Comparison of ENCODE assay signal across 8 cellular contexts in the genomic region with DNA sequence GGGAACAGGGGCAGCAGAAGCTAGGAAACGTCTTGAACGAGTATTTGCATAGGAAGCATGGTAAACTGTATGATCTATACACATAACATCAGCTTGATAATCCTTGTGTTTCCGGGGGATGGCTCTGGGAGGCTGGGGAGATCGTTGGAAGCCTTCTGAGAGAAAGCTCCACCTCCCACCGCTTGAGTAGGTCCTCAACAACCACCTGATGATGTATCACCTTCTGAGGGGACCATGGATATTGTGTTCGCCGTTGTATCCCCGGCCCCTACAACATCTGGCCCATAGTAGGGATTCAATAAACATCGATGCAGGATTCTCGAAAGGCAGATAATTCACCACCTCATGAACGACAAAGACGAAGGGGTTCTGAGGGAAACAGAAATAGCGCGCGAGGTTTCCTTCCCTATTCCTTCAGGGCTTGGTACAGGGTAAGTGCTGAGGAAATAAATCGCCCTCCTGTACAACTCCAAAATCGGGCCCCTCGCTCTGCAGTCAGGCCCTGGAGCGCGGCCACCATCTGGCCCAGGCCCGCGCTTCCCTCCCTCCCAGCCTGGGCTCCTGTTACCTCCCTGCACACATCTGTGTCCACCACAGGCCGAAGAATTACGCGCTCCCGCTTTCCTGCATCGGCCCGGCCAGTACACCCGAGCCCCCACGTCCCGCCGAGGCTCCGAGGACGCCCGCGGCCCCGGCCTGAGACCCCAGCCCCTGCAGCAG.
DNase-seq lines count a peak whose midpoint lies in the region; ATAC-seq, FAIRE-seq and TF ChIP-seq lines count a peak whose summit lies in the region.
"Not testable (repeated sequence)": the region's sequence is repeated elsewhere in the genome, so short reads cannot be mapped to it uniquely, and the experiment has no call there.

No MANE protein-coding gene starts in this region.

- ATAC-seq in HG02588 (IDR thresholded peaks at IDR 0.05; ENCODE audit: unreplicated experiment) = peak; percentile 29
- ATAC-seq in HG03439 (IDR thresholded peaks at IDR 0.05; ENCODE audit: unreplicated experiment) = peak; percentile 36
- peak; percentile 71 for ATAC-seq in WTC11
- peak; percentile 51 to 68 for ATAC-seq in gastrocnemius medialis

- H3K4me3 ChIP-seq in AG04450 (ENCODE audit: low read depth, low read length) (peak overlapping the region; percentile 54), brain microvascular endothelial cell (ENCODE audit: low read depth, low read length) (peak overlapping the region; percentile 39), iPS-18c (ENCODE audit: insufficient read depth, low read depth, low read length) (peak overlapping the region; percentile 16; the same call in 1 of the 2 replicates), gastrocnemius medialis (peak overlapping the region in 3 of 4 donors; percentile 35 to 38 (median 36))

- not testable (repeated sequence) for TF ChIP-seq CTCF in AG04450 (IDR thresholded peaks at IDR 0.05; ENCODE audit: low read depth, low read length); WTC11 (IDR thresholded peaks at IDR 0.05); brain microvascular endothelial cell (IDR thresholded peaks at IDR 0.05; ENCODE audit: low read depth, low read length, missing control alignments); gastrocnemius medialis (IDR thresholded peaks at IDR 0.05 in 4 of 5, conservative IDR thresholded peaks at IDR 0.05 in 1 of 5)

- H3K36me3 ChIP-seq in brain microvascular endothelial cell (replicated peaks); gastrocnemius medialis: not testable (repeated sequence)

- FAIRE-seq in GM19239 (lab: Jason Lieb, UNC) = peak; percentile 94

- in situ Hi-C loops in brain microvascular endothelial cell (cut with HindIII; ENCODE audit: low pct_ligation_motif_present, low sequenced_read_pairs); gastrocnemius medialis (cut with MboI; ENCODE audit: low sequenced_read_pairs in 4 of 4): not testable (repeated sequence)

- POLR2A ChIA-PET in AG04450 (lab: Yijun Ruan, JAX); WTC11 (lab: Charles Lee): not testable (repeated sequence)

- H3K9me3 ChIP-seq in AG04450 (ENCODE audit: control insufficient read depth, insufficient read depth, low read length); iPS-18c (ENCODE audit: control insufficient read depth, insufficient read depth, low read length); gastrocnemius medialis: not testable (repeated sequence)

- not testable (repeated sequence) for H3K9me3 Mint-ChIP-seq in WTC11

- intact Hi-C loops in gastrocnemius medialis (cut with DNase I; ENCODE audit: low total_unique reads) = not testable (repeated sequence)

- TF ChIP-seq POLR2A in gastrocnemius medialis (IDR thresholded peaks at IDR 0.05) = not testable (repeated sequence)

- H3K4me1 ChIP-seq in gastrocnemius medialis = not testable (repeated sequence)

- H3K27ac Mint-ChIP-seq in WTC11 = not testable (repeated sequence)

- H3K4me1 Mint-ChIP-seq in WTC11 = not testable (repeated sequence)

- not testable (repeated sequence) for DNase-seq in AG04450 (ENCODE audit: low read depth, low spot score); GM19239 (ENCODE audit: insufficient read length, low spot score); WTC11 (ENCODE audit: low spot score); brain microvascular endothelial cell; gastrocnemius medialis

- not testable (repeated sequence) for H3K36me3 Mint-ChIP-seq in WTC11

- not testable (repeated sequence) for H3K27me3 ChIP-seq in AG04450 (ENCODE audit: control insufficient read depth, insufficient read depth, low read length); brain microvascular endothelial cell (replicated peaks); gastrocnemius medialis

- peaks cover 37% of the 10 kb centered on the region for H3K27me3 Mint-ChIP-seq in WTC11 (ENCODE audit: low read depth)

- CTCF ChIA-PET in AG04450 (lab: Charles Lee); WTC11 (lab: Charles Lee): not testable (repeated sequence)

- H3K27ac ChIP-seq in AG04450 (ENCODE audit: low read depth, low read length); brain microvascular endothelial cell; gastrocnemius medialis: not testable (repeated sequence)

- not testable (repeated sequence) for H3K4me3 Mint-ChIP-seq in WTC11
